Comparison of ENCODE assay signal across 26 cellular contexts in genomic region chr16:4602330-4602729, GRCh38. TPM values are rescaled to one million over a fixed set of nuclear protein-coding genes. Genes with fewer than 3 reads are reported as not detected.
"Had no signal": no experiment of that assay in that cellular context is flagged by ENCODE, and none has a peak within 500 bp of the region (broad histone marks: within the 10 kb centered on the region; RNA-seq: fewer than 3 reads in every experiment).

No MANE protein-coding gene starts in this region.

- H3K4me1 ChIP-seq: foreskin keratinocyte, testis, uterus had no signal

- DNase-seq: activated CD4-positive, alpha-beta T cell treated with anti-CD3 and anti-CD28 coated beads, Interleukin-2, amount 50 U/mL, for 1 hour; activated CD4-positive, CD25-positive, alpha-beta regulatory T cell treated with anti-CD3 and anti-CD28 coated beads, Interleukin-2, amount 50 U/mL, for 72 hours; activated CD8-positive, alpha-beta T cell treated with anti-CD3 and anti-CD28 coated beads for 36 hours; activated gamma-delta T cell treated with Interleukin-2 at 50 U/mL for 16 hours; activated naive CD4-positive, alpha-beta T cell treated with anti-CD3 and anti-CD28 coated beads, Interleukin-2, amount 50 U/mL, for 16 hours; activated T-cell treated with anti-CD3 and anti-CD28 coated beads, Interleukin-2, amount 50 U/mL, for 4 hours; amniotic stem cell; brain microvascular endothelial cell; dorsolateral prefrontal cortex; foreskin keratinocyte; heart left ventricle; hypothalamus; midbrain; naive thymus-derived CD4-positive, alpha-beta T cell; occipital lobe; stimulated activated naive CD4-positive, alpha-beta T cell; T-helper 17 cell; testis; uterus had no signal

- ATAC-seq: activated CD8-positive, alpha-beta T cell treated with anti-CD3 and anti-CD28 coated beads for 36 hours; activated T-cell treated with anti-CD3 and anti-CD28 coated beads, Interleukin-2, amount 50 U/mL, for 4 hours; activated T-helper 17 cell treated with anti-CD3 and anti-CD28 coated beads, Interleukin-2, amount 50 U/mL, for 72 hours; foreskin keratinocyte; naive thymus-derived CD4-positive, alpha-beta T cell; T-helper 17 cell had no signal

- H3K27me3 ChIP-seq: dorsolateral prefrontal cortex, heart left ventricle, right atrium auricular region, testis, uterus had no signal

- H3K9me3 ChIP-seq: esophagus muscularis mucosa, heart left ventricle, right atrium auricular region, testis, uterus had no signal

- H3K4me3 ChIP-seq: coronary artery, esophagus muscularis mucosa, heart left ventricle, right atrium auricular region, testis, uterus had no signal

- FAIRE-seq: astrocyte had no signal

- H3K27ac ChIP-seq: brain microvascular endothelial cell, coronary artery, foreskin keratinocyte, heart left ventricle, right atrium auricular region, testis, uterus had no signal

- H3K36me3 ChIP-seq: brain microvascular endothelial cell, right atrium auricular region, uterus had no signal

RNA-seq across cellular contexts. Expression of gene C16orf96, which starts 46.2 kb away (rescaled TPM):
- total RNA-seq: activated T-helper 17 cell treated with anti-CD3 and anti-CD28 coated beads, Interleukin-2, amount 50 U/mL, for 72 hours; esophagus muscularis mucosa; foreskin keratinocyte; kidney epithelial cell; occipital lobe; pulmonary artery endothelial cell had no signal
- polyA plus RNA-seq: foreskin keratinocyte; naive thymus-derived CD4-positive, alpha-beta T cell had no signal
